ENCODE assay signal across 16 cellular contexts in the genomic region with DNA sequence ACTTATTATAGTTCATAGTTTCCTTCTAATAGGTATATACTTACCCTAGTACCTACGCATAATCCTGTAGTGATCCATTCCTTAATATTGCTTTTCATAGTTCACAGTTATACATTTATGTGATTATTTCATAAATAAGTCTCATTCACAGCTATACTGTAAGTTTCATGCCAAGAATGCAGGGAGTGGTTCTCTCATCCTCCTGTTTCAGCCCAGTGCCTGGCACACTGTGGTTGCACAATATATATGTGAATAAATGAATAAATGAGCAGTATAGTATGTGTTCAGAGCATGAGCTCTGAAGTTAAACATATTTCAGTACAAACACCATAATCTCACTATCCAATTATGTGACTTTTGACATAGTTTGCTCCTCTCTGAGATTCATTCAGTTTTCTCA.
DNase-seq lines count a peak whose midpoint lies in the region; ATAC-seq and TF ChIP-seq lines count a peak whose summit lies in the region.
"Had no signal": no experiment of that assay in that cellular context is flagged by ENCODE, and none has a peak within 500 bp of the region (broad histone marks: within the 10 kb centered on the region; RNA-seq: fewer than 3 reads in every experiment).

No MANE protein-coding gene starts in this region.

- intact Hi-C loops in Calu3 (cut with micrococcal nuclease; ENCODE audit: unreplicated experiment) = no loop called here

- no peaks in the 10 kb centered on the region for H3K9me3 ChIP-seq in trophoblast cell (ENCODE audit: insufficient read depth, low read depth, low read length)
- H3K9me3 ChIP-seq in H9 (ENCODE audit: control insufficient read depth, low read depth, low read length) = no peaks in the 10 kb centered on the region

- H2BK20ac ChIP-seq in H9 (ENCODE audit: low read depth, low read length, poor library complexity, severe bottlenecking) = no peak overlapping the region

- H3K56ac ChIP-seq in H9 (ENCODE audit: insufficient read length, low read depth, low read length) = no peak overlapping the region

- H3K36me3 Mint-ChIP-seq in Calu3 (ENCODE audit: insufficient read depth, unreplicated experiment) (no peaks in the 10 kb centered on the region), H9 (ENCODE audit: insufficient read depth in 1 of 3, low read depth in 3 of 3) (no peaks in the 10 kb centered on the region; a peak in 1 of 7 replicates)

- no peaks in the 10 kb centered on the region for H3K23me2 ChIP-seq in H9 (ENCODE audit: insufficient read length, low read depth, low read length, poor library complexity, severe bottlenecking)

- H3K79me1 ChIP-seq in trophoblast cell (ENCODE audit: low read length) (peaks cover 28% of the 10 kb centered on the region), H9 (ENCODE audit: insufficient read depth, low read depth, low read length, poor library complexity, severe bottlenecking) (no peaks in the 10 kb centered on the region)

- H3K9me3 Mint-ChIP-seq in Calu3 (ENCODE audit: low read depth, unreplicated experiment) (no peaks in the 10 kb centered on the region), H9 (no peaks in the 10 kb centered on the region)
- H3K9me3 Mint-ChIP-seq: activated naive CD4-positive, alpha-beta T cell treated with anti-CD3 and anti-CD28 coated beads, Interleukin-2, amount 10 ng/mL, durations not matched to agents 7 days and 5 days had no signal

- H3K23ac ChIP-seq in trophoblast cell (ENCODE audit: low read length) (no peak overlapping the region), H9 (ENCODE audit: insufficient read length, low read depth, low read length) (no peak overlapping the region)

- BruUV-seq in Calu3 (replicated peaks; lab: Mats Ljungman, UMichigan) = no TSS peak

- H2BK120ac ChIP-seq in trophoblast cell (ENCODE audit: insufficient read depth, low read length, poor library complexity) = peak overlapping the region; percentile 75
- no peak overlapping the region for H2BK120ac ChIP-seq in H9 (ENCODE audit: low read depth, low read length, poor library complexity, severe bottlenecking)

- ATAC-seq in activated CD4-positive, CD25-positive, alpha-beta regulatory T cell treated with anti-CD3 and anti-CD28 coated beads, Interleukin-2, amount 50 U/mL, for 24 hours = no peak
- ATAC-seq: GM12878, sciatic nerve had no signal

- H3K9ac ChIP-seq in trophoblast cell (ENCODE audit: low read length) = no peak overlapping the region
- H3K9ac ChIP-seq in H9 (ENCODE audit: extremely low read depth, insufficient read length, low read length) = no peak overlapping the region

- no peak overlapping the region for H2BK15ac ChIP-seq in H9 (ENCODE audit: low read depth, low read length)

- H3K27me3 ChIP-seq in trophoblast cell (ENCODE audit: insufficient read depth, low read length) = no peaks in the 10 kb centered on the region
- no peaks in the 10 kb centered on the region for H3K27me3 ChIP-seq in H9 (ENCODE audit: insufficient read depth, low read length)

- H3K4me3 Mint-ChIP-seq in Calu3 (ENCODE audit: low read depth, unreplicated experiment) (no peak overlapping the region), H9 (no peak overlapping the region)
- H3K4me3 Mint-ChIP-seq: activated naive CD4-positive, alpha-beta T cell treated with anti-CD3 and anti-CD28 coated beads, Interleukin-2, amount 10 ng/mL, durations not matched to agents 7 days and 5 days had no signal

- no peak overlapping the region for H2BK12ac ChIP-seq in trophoblast cell (ENCODE audit: low read length)
- H2BK12ac ChIP-seq in H9 (ENCODE audit: insufficient read length, low read depth, low read length) = no peak overlapping the region

- peak overlapping the region; percentile 64 for H3K14ac ChIP-seq in trophoblast cell (ENCODE audit: low read length)
- H3K14ac ChIP-seq in H9 (ENCODE audit: insufficient read depth, low read length) = no peak overlapping the region

- TF ChIP-seq CTCF in Calu3 (IDR thresholded peaks at IDR 0.05; ENCODE audit: unreplicated experiment) (no peak), RWPE1 (conservative IDR thresholded peaks at IDR 0.05; ENCODE audit: low read depth) (no peak), H9 (conservative IDR thresholded peaks at IDR 0.05) (no peak)

- H3K4me2 ChIP-seq in trophoblast cell (ENCODE audit: low read length) = no peak overlapping the region
- H3K4me2 ChIP-seq in H9 (ENCODE audit: insufficient read depth, insufficient read length, low read length) = no peak overlapping the region

- H3K4me1 ChIP-seq in trophoblast cell (ENCODE audit: control insufficient read depth in 1 of 2, insufficient read depth in 2 of 2, low read length in 2 of 2) (peaks cover 8 to 17% of the 10 kb centered on the region in 2 experiments), H9 (ENCODE audit: insufficient read depth, low read length) (no peaks in the 10 kb centered on the region; the same call in 1 of the 2 replicates)

- H3K18ac ChIP-seq in trophoblast cell (ENCODE audit: low read length) (no peak overlapping the region), H9 (ENCODE audit: insufficient read length, low read depth, low read length) (no peak overlapping the region)

- H3K36me3 ChIP-seq in trophoblast cell (ENCODE audit: control insufficient read depth in 1 of 2, insufficient read depth in 2 of 2, low read length in 2 of 2) = peaks cover 0 to 3% of the 10 kb centered on the region in 2 experiments

- H2BK5ac ChIP-seq in trophoblast cell (ENCODE audit: low read depth, low read length, poor library complexity) = peak overlapping the region; percentile 78
- H2BK5ac ChIP-seq in H9 (ENCODE audit: insufficient read length, low read length) = no peak overlapping the region

- H3K79me2 ChIP-seq in trophoblast cell (ENCODE audit: control insufficient read depth, insufficient read depth, low read length, poor library complexity) = peaks cover 9% of the 10 kb centered on the region
- H3K79me2 ChIP-seq in H9 (ENCODE audit: insufficient read depth, low read length) = no peaks in the 10 kb centered on the region

- H3K4ac ChIP-seq in trophoblast cell (ENCODE audit: low read depth, low read length) (peak overlapping the region; percentile 42), H9 (ENCODE audit: low read depth, low read length) (no peak overlapping the region)

- H3T11ph ChIP-seq in H9 (ENCODE audit: low read length) = no peak overlapping the region

- H3K27ac ChIP-seq in RWPE1 (peak overlapping the region; percentile 91), trophoblast cell (ENCODE audit: low read depth, low read length) (peak overlapping the region; percentile 53), H9 (ENCODE audit: insufficient read length, low read depth, low read length) (no peak overlapping the region)

- H3K4me3 ChIP-seq in trophoblast cell (ENCODE audit: low read depth, low read length) = no peak overlapping the region
- H3K4me3 ChIP-seq: GM12878 had no signal

- no peak overlapping the region for H4K5ac ChIP-seq in H9 (ENCODE audit: insufficient read length, low read depth, low read length)

- peak overlapping the region; percentile 61 for H3K27ac Mint-ChIP-seq in Calu3 (ENCODE audit: unreplicated experiment)
- no peak overlapping the region; a peak in 1 of 7 replicates for H3K27ac Mint-ChIP-seq in H9
- H3K27ac Mint-ChIP-seq: activated naive CD4-positive, alpha-beta T cell treated with anti-CD3 and anti-CD28 coated beads, Interleukin-2, amount 10 ng/mL, durations not matched to agents 7 days and 5 days had no signal

- CTCF ChIA-PET in Calu3 (lab: Charles Lee) (interaction anchor here (0.5 to 0.7 kb wide), 2 partner anchors 67 to 114 kb away, joined by 3 to 5 read pairs; no protein-coding TSS in a partner anchor), RWPE1 (lab: Yijun Ruan, JAX) (no interaction called here)

- H4K8ac ChIP-seq in trophoblast cell (ENCODE audit: low read depth, low read length) = no peak overlapping the region
- H4K8ac ChIP-seq in H9 (replicated peaks; ENCODE audit: insufficient read length, low read depth, low read length) = no peak overlapping the region

- H3K4me1 Mint-ChIP-seq in Calu3 (ENCODE audit: low read depth, unreplicated experiment) (peaks cover 51% of the 10 kb centered on the region), H9 (peaks cover 3 to 7% of the 10 kb centered on the region in 2 experiments; a peak in 2 of 4 replicates)

- WGBS in trophoblast cell (ENCODE audit: extremely low coverage, insufficient coverage, insufficient read length) = no CpG with 5 or more reads among the region's 1 CpG
- WGBS in H9 (ENCODE audit: extremely low coverage, insufficient read length, low lambda C conversion rate) = no CpG with 5 or more reads among the region's 1 CpG

- H2AK5ac ChIP-seq in trophoblast cell (ENCODE audit: low read length) (peak overlapping the region; percentile 65), H9 (ENCODE audit: insufficient read length, low read length) (no peak overlapping the region)

- no peak overlapping the region for H4K12ac ChIP-seq in trophoblast cell (ENCODE audit: low read depth, low read length)

- H2AFZ ChIP-seq in trophoblast cell (ENCODE audit: insufficient read depth, low read length, poor library complexity) = no peak overlapping the region
- H2AFZ ChIP-seq in H9 (ENCODE audit: low read length) = no peak overlapping the region

- H4K91ac ChIP-seq in trophoblast cell (ENCODE audit: low read depth, low read length) (peak overlapping the region; percentile 72), H9 (ENCODE audit: insufficient read length, low read depth, low read length) (no peak overlapping the region)

- DNase-seq in Calu3 = no peak
- peak; percentile 20 for DNase-seq in RWPE1 (ENCODE audit: low spot score)
- DNase-seq in dedifferentiated amniotic fluid mesenchymal stem cell (ENCODE audit: extremely low spot score) = peak; percentile 34
- DNase-seq in trophoblast cell = no peak
- no peak for DNase-seq in H9
- DNase-seq in GOT3 (lab: John Stamatoyannopoulos, UW) = no peak
- DNase-seq: activated CD4-positive, CD25-positive, alpha-beta regulatory T cell; activated naive CD4-positive, alpha-beta T cell treated with anti-CD3 and anti-CD28 coated beads, Interleukin-2, amount 10 ng/mL, durations not matched to agents 7 days and 5 days; effector CD4-positive, alpha-beta T cell; hippocampal formation; NCI-H1930; NCI-H510A treated with DMSO at 0.1 percent for 48 hours; occipital lobe had no signal

- H3K27me3 Mint-ChIP-seq in Calu3 (ENCODE audit: unreplicated experiment) = no peaks in the 10 kb centered on the region
- H3K27me3 Mint-ChIP-seq in H9 (ENCODE audit: low read depth) = no peaks in the 10 kb centered on the region
- H3K27me3 Mint-ChIP-seq: activated naive CD4-positive, alpha-beta T cell treated with anti-CD3 and anti-CD28 coated beads, Interleukin-2, amount 10 ng/mL, durations not matched to agents 7 days and 5 days had no signal

- POLR2A ChIA-PET in RWPE1 (lab: Yijun Ruan, JAX; ENCODE audit: low non-redundant PET) = no interaction called here

- H4K20me1 ChIP-seq in H9 (ENCODE audit: control insufficient read depth, insufficient read depth, insufficient read length) = no peaks in the 10 kb centered on the region

Comparison
In these comparisons a context has a peak if more than half of its experiments do, and no peak if none do; other contexts are left out.
1. DNase-seq: peak in RWPE1 (single experiment) and dedifferentiated amniotic fluid mesenchymal stem cell (single experiment); none in Calu3 (single experiment), trophoblast cell (0 of 2), H9 (single experiment) and GOT3 (single experiment).